In genomic region chr7:132207782-132208181, GRCh38 we compare ENCODE assay signal across 28 cellular contexts.
"Had no signal": no experiment of that assay in that cellular context is flagged by ENCODE, and none has a peak within 500 bp of the region (broad histone marks: within the 10 kb centered on the region; RNA-seq: fewer than 3 reads in every experiment).

No MANE protein-coding gene starts in this region.

- DNase-seq: activated B cell treated with CpG ODN at 0.5 μM for 24 hours; activated CD4-positive, alpha-beta memory T cell treated with anti-CD3 and anti-CD28 coated beads for 36 hours; activated CD4-positive, alpha-beta T cell treated with anti-CD3 and anti-CD28 coated beads for 4 hours; activated CD4-positive, alpha-beta T cell treated with anti-CD3 and anti-CD28 coated beads, Interleukin-2, amount 50 U/mL, for 1 hour; activated CD4-positive, CD25-positive, alpha-beta regulatory T cell treated with anti-CD3 and anti-CD28 coated beads, Interleukin-2, amount 50 U/mL, for 72 hours; activated gamma-delta T cell treated with Interleukin-2 at 50 U/mL for 16 hours; activated naive CD4-positive, alpha-beta T cell treated with anti-CD3 and anti-CD28 coated beads for 36 hours; activated T-cell treated with anti-CD3 and anti-CD28 coated beads, Interleukin-2, amount 50 U/mL, for 1 hour; adrenal gland; MM.1S; MV-4-11; NCI-H1092; NCI-H1436 treated with DMSO at 0.1 percent for 48 hours; NCI-H1694 treated with DMSO at 0.1 percent for 48 hours; NCI-H2029; NCI-H345; NCI-H524 treated with DMSO at 0.1 percent for 48 hours; SW 1271; T-helper 1 cell; T-helper 2 cell; T-helper 9 cell had no signal

- H3K36me3 ChIP-seq: adrenal gland had no signal

- H3K4me3 Mint-ChIP-seq: activated B cell treated with CpG ODN at 0.5 μM for 24 hours; activated CD4-positive, alpha-beta memory T cell treated with anti-CD3 and anti-CD28 coated beads for 36 hours; activated naive CD4-positive, alpha-beta T cell treated with anti-CD3 and anti-CD28 coated beads for 36 hours; activated T-helper 1 cell treated with anti-CD3 and anti-CD28 coated beads, Interleukin-12 subunit alpha, Interleukin-12 subunit beta, Interleukin-2, Interleukin-4 antibody, amounts not matched to agents 30 ng/mL and 10 ng/mL and 1 ng/mL, durations not matched to agents 14 hours and 24 hours and 36 hours; central memory CD8-positive, alpha-beta T cell had no signal

- H3K27me3 Mint-ChIP-seq: activated B cell treated with CpG ODN at 0.5 μM for 24 hours; activated CD4-positive, alpha-beta memory T cell treated with anti-CD3 and anti-CD28 coated beads for 36 hours had no signal

- H3K4me1 ChIP-seq: adrenal gland had no signal

- H3K4me3 ChIP-seq: adrenal gland, body of pancreas had no signal

- H3K27ac Mint-ChIP-seq: activated B cell treated with CpG ODN at 0.5 μM for 24 hours; activated CD4-positive, alpha-beta memory T cell treated with anti-CD3 and anti-CD28 coated beads for 36 hours; activated naive CD4-positive, alpha-beta T cell treated with anti-CD3 and anti-CD28 coated beads for 36 hours; activated T-helper 1 cell treated with anti-CD3 and anti-CD28 coated beads, Interleukin-12 subunit alpha, Interleukin-12 subunit beta, Interleukin-2, Interleukin-4 antibody, amounts not matched to agents 30 ng/mL and 10 ng/mL and 1 ng/mL, durations not matched to agents 14 hours and 24 hours and 36 hours had no signal

- H3K9me3 Mint-ChIP-seq: activated B cell treated with CpG ODN at 0.5 μM for 24 hours; activated CD4-positive, alpha-beta memory T cell treated with anti-CD3 and anti-CD28 coated beads for 36 hours; activated naive CD4-positive, alpha-beta T cell treated with anti-CD3 and anti-CD28 coated beads for 36 hours; activated naive CD4-positive, alpha-beta T cell treated with anti-CD3 and anti-CD28 coated beads, Interleukin-2, amount 50 U/mL, for 72 hours; activated T-helper 1 cell treated with anti-CD3 and anti-CD28 coated beads, Interleukin-12 subunit alpha, Interleukin-12 subunit beta, Interleukin-2, Interleukin-4 antibody, amounts not matched to agents 30 ng/mL and 10 ng/mL and 1 ng/mL, durations not matched to agents 14 hours and 24 hours and 36 hours; central memory CD8-positive, alpha-beta T cell had no signal

- ATAC-seq: activated naive CD4-positive, alpha-beta T cell treated with anti-CD3 and anti-CD28 coated beads, Interleukin-2, amount 50 U/mL, for 72 hours; body of pancreas; Panc1 had no signal

- H3K27ac ChIP-seq: adrenal gland, body of pancreas, KMS-11, VCaP had no signal

- H3K9me3 ChIP-seq: adrenal gland, body of pancreas had no signal

- H3K27me3 ChIP-seq: adrenal gland, body of pancreas had no signal

- H3K4me1 Mint-ChIP-seq: activated B cell treated with CpG ODN at 0.5 μM for 24 hours; central memory CD8-positive, alpha-beta T cell had no signal

- H3K36me3 Mint-ChIP-seq: activated CD4-positive, alpha-beta memory T cell treated with anti-CD3 and anti-CD28 coated beads for 36 hours; activated naive CD4-positive, alpha-beta T cell treated with anti-CD3 and anti-CD28 coated beads, Interleukin-2, amount 50 U/mL, for 72 hours had no signal
